ENCODE assay signal across 8 cellular contexts in genomic region chr14:35123388-35123703, GRCh38. TPM values are rescaled to one million over a fixed set of nuclear protein-coding genes. Genes with fewer than 3 reads are reported as not detected.
A peak's percentile ranks its signal among the peaks of the same experiment; 100 is the strongest.
DNase-seq lines count a peak whose midpoint lies in the region; ATAC-seq and TF ChIP-seq lines count a peak whose summit lies in the region.

No MANE protein-coding gene starts in this region.

- H3K27ac ChIP-seq in KMS-11, result no peak overlapping the region

- no peaks in the 10 kb centered on the region for H3K27me3 ChIP-seq in KMS-11 (ENCODE audit: insufficient read depth, low read depth)

- no peak for ATAC-seq in central memory CD8-positive, alpha-beta T cell (replicated peaks; ENCODE audit: extremely low read depth, poor library complexity, severe bottlenecking)
- ATAC-seq in naive B cell (ENCODE audit: low read depth in 2 of 2) (no peak), GM21576 (IDR thresholded peaks at IDR 0.05; ENCODE audit: unreplicated experiment) (no peak), HG03571 (IDR thresholded peaks at IDR 0.05; ENCODE audit: unreplicated experiment) (no peak), mucosa of descending colon (no peak)

- H2AFZ ChIP-seq in KMS-11 (ENCODE audit: low read depth), result peak overlapping the region; percentile 89; the same call in 1 of the 2 replicates

- peaks cover 40% of the 10 kb centered on the region for H3K36me3 Mint-ChIP-seq in central memory CD8-positive, alpha-beta T cell (ENCODE audit: insufficient read depth)
- peaks cover 0 to 4% of the 10 kb centered on the region in 2 donors for H3K36me3 Mint-ChIP-seq in naive B cell

- peak overlapping the region; percentile 99 for H3K27ac Mint-ChIP-seq in central memory CD8-positive, alpha-beta T cell (ENCODE audit: low read depth)
- peak overlapping the region; percentile 100 for H3K27ac Mint-ChIP-seq in naive B cell

- H3K4me2 ChIP-seq in KMS-11, result peak overlapping the region; percentile 69

- no peaks in the 10 kb centered on the region for H3K9me3 Mint-ChIP-seq in central memory CD8-positive, alpha-beta T cell
- no peaks in the 10 kb centered on the region for H3K9me3 Mint-ChIP-seq in naive B cell

- no peaks in the 10 kb centered on the region for H3K27me3 Mint-ChIP-seq in central memory CD8-positive, alpha-beta T cell
- no peaks in the 10 kb centered on the region for H3K27me3 Mint-ChIP-seq in naive B cell

- no peak for DNase-seq in AG10803 (ENCODE audit: low read depth)
- no peak for DNase-seq in central memory CD8-positive, alpha-beta T cell (ENCODE audit: low spot score in 2 of 2)
- DNase-seq in naive B cell, result no peak
- DNase-seq in NCI-H1417 (lab: John Stamatoyannopoulos, UW), result no peak
- DNase-seq in mucosa of descending colon, result no peak

- H3K4me1 Mint-ChIP-seq in central memory CD8-positive, alpha-beta T cell, result peaks cover 56% of the 10 kb centered on the region
- H3K4me1 Mint-ChIP-seq in naive B cell, result peaks cover 22 to 64% (median 58%) of the 10 kb centered on the region in 3 donors

- H3K4me3 Mint-ChIP-seq in central memory CD8-positive, alpha-beta T cell, result peak overlapping the region; percentile 97
- H3K4me3 Mint-ChIP-seq in naive B cell, result peak overlapping the region; percentile 96 to 100 (median 99)

- H3K36me3 ChIP-seq in KMS-11 (ENCODE audit: insufficient read depth) (no peaks in the 10 kb centered on the region), mucosa of descending colon (ENCODE audit: low read depth) (no peaks in the 10 kb centered on the region)

- TF ChIP-seq CTCF in AG10803 (conservative IDR thresholded peaks at IDR 0.05; ENCODE audit: low read length) (no peak), KMS-11 (conservative IDR thresholded peaks at IDR 0.05; ENCODE audit: low read depth, low read length) (no peak), mucosa of descending colon (IDR thresholded peaks at IDR 0.05) (no peak)

- H3K4me3 ChIP-seq in AG10803 (ENCODE audit: low read length) (peak overlapping the region; percentile 99), KMS-11 (IDR thresholded peaks at IDR 0.05; ENCODE audit: insufficient read depth, low read depth, low read length) (no peak overlapping the region), mucosa of descending colon (no peak overlapping the region)

- H3K4me1 ChIP-seq in KMS-11 (ENCODE audit: low read depth, poor library complexity, severe bottlenecking) (peaks cover 18% of the 10 kb centered on the region), mucosa of descending colon (ENCODE audit: low read depth) (peaks cover 25% of the 10 kb centered on the region)

- no peak overlapping the region; the same call in 1 of the 2 replicates for H3K9ac ChIP-seq in KMS-11

- intact Hi-C loops in mucosa of descending colon (cut with DNase I, micrococcal nuclease), result loop anchor here in 1 of 2 donors (10.0 kb wide), 1 partner anchor 139 kb away; the partner anchor contains the start of gene SRP54

- no peaks in the 10 kb centered on the region for H3K9me3 ChIP-seq in mucosa of descending colon

- no peaks in the 10 kb centered on the region for H4K20me1 ChIP-seq in KMS-11 (ENCODE audit: insufficient read depth)

- peaks cover 7% of the 10 kb centered on the region; the same call in 1 of the 2 replicates for H3K79me2 ChIP-seq in KMS-11 (ENCODE audit: insufficient read depth, low read depth)

RNA-seq across cellular contexts. Expression of gene PRORP, which starts 1.0 kb away (rescaled TPM):
- polyA plus RNA-seq in naive B cell (ENCODE audit: low read depth in 6 of 6), result 10 to 100 TPM; 23.9 to 43.6 (median 28.8) TPM
- total RNA-seq in mucosa of descending colon, result 10 to 100 TPM; 18.6 to 30.7 (median 27.5) TPM

RNA-seq across cellular contexts. Expression of gene PPP2R3C, which starts 1.6 kb away (rescaled TPM):
- 10 to 100 TPM; 50.6 to 78.1 (median 66.2) TPM for polyA plus RNA-seq in naive B cell (ENCODE audit: low read depth in 6 of 6)
- total RNA-seq in mucosa of descending colon, result 10 to 100 TPM; 21.5 to 35.5 (median 23.0) TPM
